Comparison of ENCODE assay signal across 24 cellular contexts in the genomic region with DNA sequence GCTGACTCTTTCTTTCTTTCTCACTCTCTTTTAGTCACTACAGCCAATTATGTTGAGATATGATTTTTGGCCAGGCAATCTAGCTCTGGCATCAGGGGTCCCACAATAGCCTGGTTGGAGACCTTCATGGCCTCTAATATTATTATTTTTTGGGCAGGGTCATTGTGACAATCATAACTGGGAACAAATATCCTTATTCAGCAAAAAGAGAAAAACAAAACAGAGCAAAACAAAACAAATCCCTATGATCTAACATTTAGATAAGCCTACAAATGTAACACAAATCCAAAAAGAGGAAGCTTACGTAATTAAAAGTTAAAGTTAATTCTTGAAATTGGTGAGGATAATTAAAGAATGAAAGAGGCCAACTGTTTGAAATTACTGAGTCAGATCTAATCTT.
"Had no signal": no experiment of that assay in that cellular context is flagged by ENCODE, and none has a peak within 500 bp of the region (broad histone marks: within the 10 kb centered on the region; RNA-seq: fewer than 3 reads in every experiment).

No MANE protein-coding gene starts in this region.

- H3K27me3 ChIP-seq: colonic mucosa had no signal

- H3K4me1 ChIP-seq: colonic mucosa had no signal

- DNase-seq: activated CD4-positive, alpha-beta memory T cell treated with anti-CD3 and anti-CD28 coated beads for 36 hours; activated CD4-positive, alpha-beta T cell treated with anti-CD3 and anti-CD28 coated beads for 36 hours; activated CD4-positive, alpha-beta T cell treated with anti-CD3 and anti-CD28 coated beads, Interleukin-2, amount 10 ng/mL, durations not matched to agents 24 days and 14 days; activated CD4-positive, CD25-positive, alpha-beta regulatory T cell; activated CD4-positive, CD25-positive, alpha-beta regulatory T cell treated with anti-CD3 and anti-CD28 coated beads, Interleukin-2, amount 50 U/mL, for 72 hours; activated CD8-positive, alpha-beta memory T cell treated with anti-CD3 and anti-CD28 coated beads, Interleukin-2, amount 10 ng/mL, durations not matched to agents 7 days and 5 days; activated CD8-positive, alpha-beta memory T cell treated with anti-CD3 and anti-CD28 coated beads, Interleukin-2, amount 50 U/mL, for 4 hours; activated CD8-positive, alpha-beta T cell treated with anti-CD3 and anti-CD28 coated beads, Interleukin-2, amount 10 ng/mL, durations not matched to agents 7 days and 5 days; activated gamma-delta T cell; activated naive CD4-positive, alpha-beta T cell; activated naive CD4-positive, alpha-beta T cell treated with anti-CD3 and anti-CD28 coated beads, Interleukin-2, amount 10 ng/mL, durations not matched to agents 7 days and 5 days; activated naive CD8-positive, alpha-beta T cell treated with anti-CD3 and anti-CD28 coated beads, Interleukin-2, amount 10 ng/mL, durations not matched to agents 7 days and 5 days; activated T-cell treated with anti-CD3 and anti-CD28 coated beads, Interleukin-2, amount 50 U/mL, for 1 hour; activated T-cell treated with anti-CD3 and anti-CD28 coated beads, Interleukin-2, amount 50 U/mL, for 48 hours; colonic mucosa; effector memory CD4-positive, alpha-beta T cell; endodermal cell; foreskin fibroblast; head of caudate nucleus; T-helper 2 cell had no signal

- H3K4me3 Mint-ChIP-seq: activated CD4-positive, alpha-beta memory T cell treated with anti-CD3 and anti-CD28 coated beads for 36 hours; activated CD4-positive, alpha-beta T cell treated with anti-CD3 and anti-CD28 coated beads for 36 hours; activated CD4-positive, alpha-beta T cell treated with anti-CD3 and anti-CD28 coated beads, Interleukin-2, amount 10 ng/mL, durations not matched to agents 24 days and 14 days; activated CD8-positive, alpha-beta memory T cell treated with anti-CD3 and anti-CD28 coated beads, Interleukin-2, amount 10 ng/mL, durations not matched to agents 7 days and 5 days; activated CD8-positive, alpha-beta T cell treated with anti-CD3 and anti-CD28 coated beads, Interleukin-2, amount 10 ng/mL, durations not matched to agents 7 days and 5 days; activated naive CD4-positive, alpha-beta T cell treated with anti-CD3 and anti-CD28 coated beads, Interleukin-2, amount 10 ng/mL, durations not matched to agents 7 days and 5 days; activated naive CD8-positive, alpha-beta T cell treated with anti-CD3 and anti-CD28 coated beads, Interleukin-2, amount 10 ng/mL, durations not matched to agents 7 days and 5 days; activated T-helper 1 cell treated with anti-CD3 and anti-CD28 coated beads, Interleukin-12 subunit alpha, Interleukin-12 subunit beta, Interleukin-2, Interleukin-4 antibody, amounts not matched to agents 30 ng/mL and 10 ng/mL and 1 ng/mL, durations not matched to agents 14 hours and 24 hours and 36 hours; endodermal cell had no signal

- H3K27ac Mint-ChIP-seq: activated CD4-positive, alpha-beta memory T cell treated with anti-CD3 and anti-CD28 coated beads for 36 hours; activated CD4-positive, alpha-beta T cell treated with anti-CD3 and anti-CD28 coated beads for 36 hours; activated CD4-positive, alpha-beta T cell treated with anti-CD3 and anti-CD28 coated beads, Interleukin-2, amount 10 ng/mL, durations not matched to agents 24 days and 14 days; activated CD8-positive, alpha-beta memory T cell treated with anti-CD3 and anti-CD28 coated beads, Interleukin-2, amount 10 ng/mL, durations not matched to agents 7 days and 5 days; activated CD8-positive, alpha-beta T cell treated with anti-CD3 and anti-CD28 coated beads, Interleukin-2, amount 10 ng/mL, durations not matched to agents 7 days and 5 days; activated naive CD4-positive, alpha-beta T cell treated with anti-CD3 and anti-CD28 coated beads, Interleukin-2, amount 10 ng/mL, durations not matched to agents 7 days and 5 days; activated naive CD4-positive, alpha-beta T cell treated with anti-CD3 and anti-CD28 coated beads, Interleukin-2, amount 50 U/mL, for 72 hours; activated naive CD8-positive, alpha-beta T cell treated with anti-CD3 and anti-CD28 coated beads, Interleukin-2, amount 10 ng/mL, durations not matched to agents 7 days and 5 days; activated T-helper 1 cell treated with anti-CD3 and anti-CD28 coated beads, Interleukin-12 subunit alpha, Interleukin-12 subunit beta, Interleukin-2, Interleukin-4 antibody, amounts not matched to agents 30 ng/mL and 10 ng/mL and 1 ng/mL, durations not matched to agents 14 hours and 24 hours and 36 hours; activated T-helper 2 cell treated with anti-CD3 and anti-CD28 coated beads, Interferon-gamma antibody, Interleukin-2, Interleukin-4, amounts not matched to agents 10 μg/mL and 5 μg/mL and 100 μg/mL, durations not matched to agents 14 hours and 24 hours and 36 hours; endodermal cell had no signal

- H3K9me3 ChIP-seq: colonic mucosa had no signal

- ATAC-seq: activated CD4-positive, alpha-beta T cell treated with anti-CD3 and anti-CD28 coated beads for 36 hours; activated CD8-positive, alpha-beta memory T cell treated with anti-CD3 and anti-CD28 coated beads, Interleukin-2, amount 10 ng/mL, durations not matched to agents 7 days and 5 days; activated CD8-positive, alpha-beta T cell treated with anti-CD3 and anti-CD28 coated beads, Interleukin-2, amount 10 ng/mL, durations not matched to agents 7 days and 5 days; activated naive CD4-positive, alpha-beta T cell treated with anti-CD3 and anti-CD28 coated beads, Interleukin-2, amount 50 U/mL, for 72 hours; esophagus mucosa had no signal

- H3K4me1 Mint-ChIP-seq: activated CD4-positive, alpha-beta T cell treated with anti-CD3 and anti-CD28 coated beads for 36 hours; activated CD4-positive, alpha-beta T cell treated with anti-CD3 and anti-CD28 coated beads, Interleukin-2, amount 10 ng/mL, durations not matched to agents 24 days and 14 days; activated CD8-positive, alpha-beta memory T cell treated with anti-CD3 and anti-CD28 coated beads, Interleukin-2, amount 10 ng/mL, durations not matched to agents 7 days and 5 days; activated naive CD4-positive, alpha-beta T cell treated with anti-CD3 and anti-CD28 coated beads, Interleukin-2, amount 10 ng/mL, durations not matched to agents 7 days and 5 days; activated naive CD8-positive, alpha-beta T cell treated with anti-CD3 and anti-CD28 coated beads, Interleukin-2, amount 10 ng/mL, durations not matched to agents 7 days and 5 days; endodermal cell had no signal

- H3K27me3 Mint-ChIP-seq: activated CD4-positive, alpha-beta memory T cell treated with anti-CD3 and anti-CD28 coated beads for 36 hours; activated CD4-positive, alpha-beta T cell treated with anti-CD3 and anti-CD28 coated beads for 36 hours; activated CD4-positive, alpha-beta T cell treated with anti-CD3 and anti-CD28 coated beads, Interleukin-2, amount 10 ng/mL, durations not matched to agents 24 days and 14 days; activated CD8-positive, alpha-beta memory T cell treated with anti-CD3 and anti-CD28 coated beads, Interleukin-2, amount 10 ng/mL, durations not matched to agents 7 days and 5 days; activated naive CD4-positive, alpha-beta T cell treated with anti-CD3 and anti-CD28 coated beads, Interleukin-2, amount 10 ng/mL, durations not matched to agents 7 days and 5 days; activated naive CD8-positive, alpha-beta T cell treated with anti-CD3 and anti-CD28 coated beads, Interleukin-2, amount 10 ng/mL, durations not matched to agents 7 days and 5 days had no signal

- H3K27ac ChIP-seq: colonic mucosa had no signal

- H3K4me3 ChIP-seq: colonic mucosa had no signal

- H3K36me3 ChIP-seq: colonic mucosa had no signal

- H3K36me3 Mint-ChIP-seq: activated CD4-positive, alpha-beta memory T cell treated with anti-CD3 and anti-CD28 coated beads for 36 hours; activated CD8-positive, alpha-beta memory T cell treated with anti-CD3 and anti-CD28 coated beads, Interleukin-2, amount 10 ng/mL, durations not matched to agents 7 days and 5 days; activated naive CD4-positive, alpha-beta T cell treated with anti-CD3 and anti-CD28 coated beads, Interleukin-2, amount 10 ng/mL, durations not matched to agents 7 days and 5 days; activated naive CD4-positive, alpha-beta T cell treated with anti-CD3 and anti-CD28 coated beads, Interleukin-2, amount 50 U/mL, for 72 hours; activated naive CD8-positive, alpha-beta T cell treated with anti-CD3 and anti-CD28 coated beads, Interleukin-2, amount 10 ng/mL, durations not matched to agents 7 days and 5 days had no signal

- H3K9me3 Mint-ChIP-seq: activated CD4-positive, alpha-beta T cell treated with anti-CD3 and anti-CD28 coated beads, Interleukin-2, amount 10 ng/mL, durations not matched to agents 24 days and 14 days; activated naive CD4-positive, alpha-beta T cell treated with anti-CD3 and anti-CD28 coated beads, Interleukin-2, amount 10 ng/mL, durations not matched to agents 7 days and 5 days; endodermal cell had no signal
